In the genomic region with DNA sequence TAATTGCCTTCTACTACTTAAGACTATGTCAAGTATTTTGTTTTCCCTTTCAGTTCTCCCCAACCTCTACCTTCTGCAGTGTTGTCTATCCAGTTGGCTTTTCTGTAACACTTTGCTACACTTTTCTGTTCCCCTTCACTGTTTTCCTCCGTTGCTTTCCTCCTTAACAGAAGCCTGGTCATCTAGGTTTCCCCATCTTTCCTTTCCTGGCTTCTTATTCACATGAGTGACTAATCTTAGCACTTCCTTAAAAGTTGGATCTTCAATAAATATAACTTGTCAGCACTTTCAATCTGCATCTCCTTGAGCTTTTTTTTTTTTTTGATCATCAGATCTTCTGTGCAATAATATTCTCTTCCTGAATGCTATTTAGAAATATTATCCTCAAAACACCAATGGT, we compare ENCODE assay signal across 10 cellular contexts. TPM values are rescaled to one million over a fixed set of nuclear protein-coding genes. Genes with fewer than 3 reads are reported as not detected.
DNase-seq lines count a peak whose midpoint lies in the region; ATAC-seq and TF ChIP-seq lines count a peak whose summit lies in the region.
"Had no signal": no experiment of that assay in that cellular context is flagged by ENCODE, and none has a peak within 500 bp of the region (broad histone marks: within the 10 kb centered on the region; RNA-seq: fewer than 3 reads in every experiment).

No MANE protein-coding gene starts in this region.

- CTCF ChIA-PET in IMR-90 (lab: Yijun Ruan, JAX), result interaction anchor here (0.7 kb wide), 1 partner anchor 834 kb away, joined by 4 read pairs; no protein-coding TSS in a partner anchor

- TF ChIP-seq RAD21 in IMR-90 (IDR thresholded peaks at IDR 0.05; ENCODE audit: low read length), result no peak

- peak overlapping the region in 1 of 2 experiments; percentile 69; a peak in 2 of 4 replicates for H4K8ac ChIP-seq in IMR-90 (ENCODE audit: low read depth in 2 of 2, low read length in 2 of 2)

- in situ Hi-C loops in IMR-90 (cut with MboI; ENCODE audit: low sequenced_read_pairs), result no loop called here

- H3K27me3 ChIP-seq in CD4-positive, CD25-positive, alpha-beta regulatory T cell (ENCODE audit: control insufficient read depth, insufficient read depth, low read length), result no peaks in the 10 kb centered on the region
- H3K27me3 ChIP-seq in IMR-90 (ENCODE audit: control insufficient read depth, insufficient read depth, low read length) (no peaks in the 10 kb centered on the region), rectal smooth muscle tissue (ENCODE audit: control insufficient read depth, insufficient read depth, low read length) (no peaks in the 10 kb centered on the region)

- no peak overlapping the region for H2BK20ac ChIP-seq in IMR-90 (ENCODE audit: low read depth, low read length)

- dilution Hi-C loops in IMR-90 (cut with HindIII; ENCODE audit: low sequenced_read_pairs, unreplicated experiment), result no loop called here

- no peaks in the 10 kb centered on the region for H3K9me1 ChIP-seq in IMR-90 (ENCODE audit: insufficient read depth, low read length)

- TF ChIP-seq CTCF in IMR-90 (conservative IDR thresholded peaks at IDR 0.05; ENCODE audit: low read depth, low read length) (no peak), cardiac fibroblast (IDR thresholded peaks at IDR 0.05; ENCODE audit: low read depth, low read length) (no peak)

- no CpG with 5 or more reads among the region's 1 CpG for WGBS in IMR-90 (ENCODE audit: extremely low coverage in 2 of 2, insufficient read length in 1 of 2), 2 experiments

- H3K9me3 ChIP-seq in CD4-positive, CD25-positive, alpha-beta regulatory T cell (ENCODE audit: control insufficient read depth in 2 of 2, low read length in 2 of 2), result no peaks in the 10 kb centered on the region
- H3K9me3 ChIP-seq in IMR-90 (ENCODE audit: control insufficient read depth, insufficient read depth, low read length), result no peaks in the 10 kb centered on the region

- H3K36me3 Mint-ChIP-seq in CD4-positive, CD25-positive, alpha-beta regulatory T cell, result no peaks in the 10 kb centered on the region

- no peak overlapping the region for H3K9ac ChIP-seq in IMR-90 (ENCODE audit: low read depth, low read length)
- H3K9ac ChIP-seq in rectal smooth muscle tissue (ENCODE audit: low read length), result no peak overlapping the region

- no peaks in the 10 kb centered on the region for H3K36me3 ChIP-seq in CD4-positive, CD25-positive, alpha-beta regulatory T cell (ENCODE audit: control insufficient read depth, insufficient read depth, low read length)
- H3K36me3 ChIP-seq in IMR-90 (ENCODE audit: control insufficient read depth, insufficient read depth, low read length) (no peaks in the 10 kb centered on the region), rectal smooth muscle tissue (ENCODE audit: control insufficient read depth, insufficient read depth, low read length) (no peaks in the 10 kb centered on the region)

- H3K14ac ChIP-seq in IMR-90 (replicated peaks; ENCODE audit: low read depth, low read length), result 0 out of 2 replicates have a peak overlapping the region, but pooled peaks have one; percentile 65

- no peak overlapping the region for H2AFZ ChIP-seq in IMR-90 (replicated peaks; ENCODE audit: low read length, poor library complexity)

- 0 out of 4 replicates have a peak, but pooled peaks cover 0 to 6% of the 10 kb centered on the region in 2 experiments for H3K79me1 ChIP-seq in IMR-90 (ENCODE audit: low read depth in 1 of 2, low read length in 2 of 2)

- no peak overlapping the region for H2AK5ac ChIP-seq in IMR-90 (ENCODE audit: low read depth, low read length)

- no peak overlapping the region for H2BK5ac ChIP-seq in IMR-90 (ENCODE audit: low read depth, low read length, poor library complexity, severe bottlenecking)

- H3K4me3 ChIP-seq in CD4-positive, CD25-positive, alpha-beta regulatory T cell (ENCODE audit: low read depth, low read length), result no peak overlapping the region
- H3K4me3 ChIP-seq in IMR-90 (ENCODE audit: insufficient read depth, low read depth, low read length) (no peak overlapping the region), cardiac fibroblast (replicated peaks in 1 of 2; ENCODE audit: low read depth in 2 of 2, low read length in 2 of 2) (no peak overlapping the region), rectal smooth muscle tissue (ENCODE audit: low read length) (no peak overlapping the region)
- H3K4me3 ChIP-seq: lung had no signal

- H3K27ac ChIP-seq in CD4-positive, CD25-positive, alpha-beta regulatory T cell (ENCODE audit: insufficient read depth, low read length, poor library complexity, severe bottlenecking), result peak overlapping the region; percentile 38
- no peak overlapping the region for H3K27ac ChIP-seq in IMR-90 (ENCODE audit: insufficient read depth, low read length)
- H3K27ac ChIP-seq in rectal smooth muscle tissue (ENCODE audit: low read depth, low read length), result peak overlapping the region; percentile 32

- H3K9me3 Mint-ChIP-seq in CD4-positive, CD25-positive, alpha-beta regulatory T cell, result peaks cover 0 to 3% (median 0%) of the 10 kb centered on the region in 7 donors

- H3K18ac ChIP-seq in IMR-90 (ENCODE audit: low read depth, low read length), result no peak overlapping the region

- H3K4ac ChIP-seq in IMR-90 (ENCODE audit: low read depth, low read length), result no peak overlapping the region

- peak overlapping the region; percentile 48; the same call in 1 of the 2 replicates for H3K4me2 ChIP-seq in IMR-90 (ENCODE audit: low read depth, low read length)

- TF ChIP-seq POLR2A in IMR-90 (IDR thresholded peaks at IDR 0.05; ENCODE audit: low read depth, low read length), result no peak

- H4K20me1 ChIP-seq in IMR-90 (ENCODE audit: insufficient read depth, low read length), result no peaks in the 10 kb centered on the region

- peaks cover 9% of the 10 kb centered on the region for H3K4me1 ChIP-seq in CD4-positive, CD25-positive, alpha-beta regulatory T cell (ENCODE audit: control insufficient read depth, insufficient read depth, low read length, poor library complexity, severe bottlenecking)
- H3K4me1 ChIP-seq in IMR-90 (ENCODE audit: control insufficient read depth, insufficient read depth, low read length) (no peaks in the 10 kb centered on the region), rectal smooth muscle tissue (ENCODE audit: control insufficient read depth, insufficient read depth, low read length) (peaks cover 5% of the 10 kb centered on the region)

- H3K27ac Mint-ChIP-seq in CD4-positive, CD25-positive, alpha-beta regulatory T cell, result peak overlapping the region; percentile 11 to 98 (median 47)

- no peak overlapping the region for H2AK9ac ChIP-seq in IMR-90 (replicated peaks; ENCODE audit: low read depth, low read length, poor library complexity)

- DNase-seq in CD4-positive, CD25-positive, alpha-beta regulatory T cell, result peak in 1 of 3 donors; percentile 12
- DNase-seq in IMR-90 (peak; percentile 46), cardiac fibroblast (ENCODE audit: low read depth in 2 of 2) (peak; percentile 14 to 66), anterior cingulate cortex (lab: John Stamatoyannopoulos, UW) (no peak), NCI-H82 treated with DMSO at 0.1 percent for 48 hours (lab: John Stamatoyannopoulos, UW; ENCODE audit: unreplicated experiment) (no peak)
- DNase-seq in stimulated activated CD4-positive, alpha-beta T cell treated with anti-CD3 and anti-CD28 coated beads, Interleukin-4, amount 100 ng/mL, for 24 hours, result no peak
- DNase-seq: NCI-H1436 had no signal

- H4K91ac ChIP-seq in IMR-90 (ENCODE audit: insufficient read depth, low read depth, low read length), result no peak overlapping the region

- peak overlapping the region; percentile 12; the same call in 1 of the 2 replicates for H4K5ac ChIP-seq in IMR-90 (ENCODE audit: low read depth, low read length)

- peaks cover 2% of the 10 kb centered on the region for H3K27me3 Mint-ChIP-seq in CD4-positive, CD25-positive, alpha-beta regulatory T cell

- no peak overlapping the region for H2BK120ac ChIP-seq in IMR-90 (ENCODE audit: low read depth, low read length)

- intact Hi-C loops in IMR-90 (cut with micrococcal nuclease), result no loop called here

- H3K4me1 Mint-ChIP-seq in CD4-positive, CD25-positive, alpha-beta regulatory T cell, result peaks cover 23 to 42% (median 32%) of the 10 kb centered on the region in 4 donors

- H3K23ac ChIP-seq in IMR-90 (ENCODE audit: low read depth, low read length), result peak overlapping the region; percentile 78; the same call in 1 of the 2 replicates

- BruUV-seq in IMR-90 (replicated peaks; lab: Mats Ljungman, UMichigan), result no TSS peak

- H3K56ac ChIP-seq in IMR-90 (ENCODE audit: extremely low read depth, insufficient read depth, low read length), result no peak overlapping the region

- no peak overlapping the region for H2BK15ac ChIP-seq in IMR-90 (ENCODE audit: low read depth, low read length)

- POLR2A ChIA-PET in IMR-90 (lab: Charles Lee; ENCODE audit: unreplicated experiment), result no interaction called here

- ATAC-seq in CD4-positive, CD25-positive, alpha-beta regulatory T cell (ENCODE audit: low read depth in 2 of 2), result no peak
- no peak for ATAC-seq in IMR-90 (ENCODE audit: low read depth)
- ATAC-seq in HG03159 (IDR thresholded peaks at IDR 0.05; ENCODE audit: unreplicated experiment), result no peak

- peak overlapping the region; percentile 27 to 75 (median 56) for H3K4me3 Mint-ChIP-seq in CD4-positive, CD25-positive, alpha-beta regulatory T cell

TF ChIP-seq in IMR-90, 13 proteins besides CTCF, POLR2A, EP300 and RAD21:
- peak; percentile 92 for TF ChIP-seq MAFK (IDR thresholded peaks at IDR 0.05; ENCODE audit: low read depth, low read length)
- TF ChIP-seq, protein P1, sequence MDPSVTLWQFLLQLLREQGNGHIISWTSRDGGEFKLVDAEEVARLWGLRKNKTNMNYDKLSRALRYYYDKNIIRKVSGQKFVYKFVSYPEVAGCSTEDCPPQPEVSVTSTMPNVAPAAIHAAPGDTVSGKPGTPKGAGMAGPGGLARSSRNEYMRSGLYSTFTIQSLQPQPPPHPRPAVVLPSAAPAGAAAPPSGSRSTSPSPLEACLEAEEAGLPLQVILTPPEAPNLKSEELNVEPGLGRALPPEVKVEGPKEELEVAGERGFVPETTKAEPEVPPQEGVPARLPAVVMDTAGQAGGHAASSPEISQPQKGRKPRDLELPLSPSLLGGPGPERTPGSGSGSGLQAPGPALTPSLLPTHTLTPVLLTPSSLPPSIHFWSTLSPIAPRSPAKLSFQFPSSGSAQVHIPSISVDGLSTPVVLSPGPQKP (IDR thresholded peaks at IDR 0.05; ENCODE audit: borderline replicate concordance, low read depth, low read length), result no peak

RNA-seq across cellular contexts. Expression of gene SLFN11, which starts 2.8 kb away (rescaled TPM):
- total RNA-seq in CD4-positive, CD25-positive, alpha-beta regulatory T cell, result 61.9 TPM
- 10 to 100 TPM; 10.1 to 18.0 (median 11.2) TPM for polyA plus RNA-seq in CD4-positive, CD25-positive, alpha-beta regulatory T cell
- 114 and 144 TPM in 2 replicates for total RNA-seq in IMR-90 (2012; rRNA removed)
- polyA plus RNA-seq in IMR-90 (2012; rRNA removed), result 25.4 and 29.9 TPM in 2 replicates
- 11.7 and 13.1 TPM in 2 replicates for polyA plus RNA-seq in IMR-90 (2012; cell fraction: cytosol; rRNA removed)
- 11.9 and 55.3 TPM in 2 replicates for polyA plus RNA-seq in IMR-90 (2012; cell fraction: nucleus; rRNA removed; ENCODE audit: low replicate concordance)

RNA-seq across cellular contexts. Expression of gene SLFN12, which starts 56.1 kb away (rescaled TPM):
- total RNA-seq in CD4-positive, CD25-positive, alpha-beta regulatory T cell, result 7.0 TPM
- 1 to 10 TPM; 2.6 to 3.6 (median 2.9) TPM for polyA plus RNA-seq in CD4-positive, CD25-positive, alpha-beta regulatory T cell
- total RNA-seq in IMR-90 (2012; rRNA removed), result 38.9 and 48.6 TPM in 2 replicates
- polyA plus RNA-seq in IMR-90 (2012; rRNA removed), result 13.5 and 16.6 TPM in 2 replicates
- 2.8 and 5.1 TPM in 2 replicates for polyA plus RNA-seq in IMR-90 (2012; cell fraction: cytosol; rRNA removed)
- polyA plus RNA-seq in IMR-90 (2012; cell fraction: nucleus; rRNA removed; ENCODE audit: low replicate concordance), result 6.9 and 48.3 TPM in 2 replicates

Comparison
In these comparisons a context has a peak if more than half of its experiments do, and no peak if none do; other contexts are left out.
1. DNase-seq: peak in IMR-90 (single experiment) and cardiac fibroblast (2 of 2); none in stimulated activated CD4-positive, alpha-beta T cell treated with anti-CD3 and anti-CD28 coated beads, Interleukin-4, amount 100 ng/mL, for 24 hours (single experiment), anterior cingulate cortex (0 of 58) and NCI-H82 treated with DMSO at 0.1 percent for 48 hours (single experiment).